1 cellular context compared by ENCODE assay signal in genomic region chr19:2087621-2088100, GRCh38.
TF ChIP-seq lines count a peak whose summit lies in the region.

No MANE protein-coding gene starts in this region.

TF ChIP-seq in K562, 482 proteins besides CTCF, POLR2A, EP300 and RAD21 (continued from another document):
- TF ChIP-seq REST (CRISPR knock-in tag; IDR thresholded peaks at IDR 0.05; ENCODE audit: low read depth): 0 out of 2 replicates have a peak, but pooled peaks have one; percentile 31
- TF ChIP-seq ZNF277 (CRISPR knock-in tag; IDR thresholded peaks at IDR 0.05; ENCODE audit: borderline replicate concordance): no peak
- 0 out of 2 replicates have a peak, but pooled peaks have one; percentile 53 for TF ChIP-seq ZNF740 (CRISPR knock-in tag; IDR thresholded peaks at IDR 0.05)
- TF ChIP-seq ZNF740 (tag; IDR thresholded peaks at IDR 0.05): no peak
- TF ChIP-seq MAX (CRISPR knock-in tag; IDR thresholded peaks at IDR 0.05): peak; percentile 23; the same call in 1 of the 2 replicates
- peak; percentile 45; the same call in 1 of the 2 replicates for TF ChIP-seq POLR2G (IDR thresholded peaks at IDR 0.05; ENCODE audit: low read depth, low read length)
- TF ChIP-seq SRF (CRISPR knock-in tag; IDR thresholded peaks at IDR 0.05): 0 out of 4 replicates have a peak, but pooled peaks of 1 of the 2 experiments have one; percentile 25
- 0 out of 2 replicates have a peak, but pooled peaks have one; percentile 6 for TF ChIP-seq CBX5 (IDR thresholded peaks at IDR 0.05; ENCODE audit: borderline replicate concordance, low read depth)
- peak; percentile 54; the same call in 1 of the 2 replicates for TF ChIP-seq ZBTB7A (IDR thresholded peaks at IDR 0.05; ENCODE audit: borderline replicate concordance, control insufficient read depth, low read depth, low read length)
- TF ChIP-seq FOXP1 (CRISPR knock-in tag; IDR thresholded peaks at IDR 0.05): peak; percentile 35; the same call in 1 of the 2 replicates
- TF ChIP-seq ETV5 (CRISPR knock-in tag; IDR thresholded peaks at IDR 0.05; ENCODE audit: low read depth): peak; percentile 37; the same call in 1 of the 2 replicates
- peak; percentile 95 for TF ChIP-seq SPI1 (IDR thresholded peaks at IDR 0.05; ENCODE audit: borderline replicate concordance, low read depth, low read length)
- 0 out of 2 replicates have a peak, but pooled peaks have one; percentile 19 for TF ChIP-seq ARID4B (CRISPR knock-in tag; IDR thresholded peaks at IDR 0.05)
- no peak for TF ChIP-seq POLR2B (IDR thresholded peaks at IDR 0.05; ENCODE audit: low read depth, partially characterized antibody)
